In genomic region chr19:46124638-46125115, GRCh38 we compare ENCODE assay signal across 1 cellular context.
TF ChIP-seq lines count a peak whose summit lies in the region.

TSS of gene IGFL3 (minus strand) at chr19:46124688. CDS start at chr19:46124649, 39 bp downstream.

TF ChIP-seq in H1, 55 proteins besides CTCF, POLR2A, EP300 and RAD21:
- no peak for TF ChIP-seq CHD2 (IDR thresholded peaks at IDR 0.05; ENCODE audit: low read length)
- TF ChIP-seq NANOG (IDR thresholded peaks at IDR 0.05; ENCODE audit: insufficient read depth, low read depth, low read length, poor library complexity, severe bottlenecking), result no peak
- TF ChIP-seq CEBPB (IDR thresholded peaks at IDR 0.05; ENCODE audit: low read depth, low read length), result no peak
- TF ChIP-seq SAP30 (IDR thresholded peaks at IDR 0.05; ENCODE audit: insufficient read depth, insufficient replicate concordance, low read length), result no peak
- no peak for TF ChIP-seq CHD1 (IDR thresholded peaks at IDR 0.05; ENCODE audit: low read depth, low read length)
- TF ChIP-seq POLR2AphosphoS5 (IDR thresholded peaks at IDR 0.05; ENCODE audit: low read depth, low read length), result no peak
- no peak for TF ChIP-seq EZH2 (IDR thresholded peaks at IDR 0.05; ENCODE audit: low read depth, low read length, severe bottlenecking)
- TF ChIP-seq TAF1 (IDR thresholded peaks at IDR 0.05; ENCODE audit: low read depth, low read length), result no peak
- TF ChIP-seq POU5F1 (IDR thresholded peaks at IDR 0.05; ENCODE audit: low read depth, low read length), result no peak
- no peak for TF ChIP-seq GTF2F1 (IDR thresholded peaks at IDR 0.05; ENCODE audit: borderline replicate concordance, low read depth, low read length)
- TF ChIP-seq, protein P1, sequence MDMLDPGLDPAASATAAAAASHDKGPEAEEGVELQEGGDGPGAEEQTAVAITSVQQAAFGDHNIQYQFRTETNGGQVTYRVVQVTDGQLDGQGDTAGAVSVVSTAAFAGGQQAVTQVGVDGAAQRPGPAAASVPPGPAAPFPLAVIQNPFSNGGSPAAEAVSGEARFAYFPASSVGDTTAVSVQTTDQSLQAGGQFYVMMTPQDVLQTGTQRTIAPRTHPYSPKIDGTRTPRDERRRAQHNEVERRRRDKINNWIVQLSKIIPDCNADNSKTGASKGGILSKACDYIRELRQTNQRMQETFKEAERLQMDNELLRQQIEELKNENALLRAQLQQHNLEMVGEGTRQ (IDR thresholded peaks at IDR 0.05; ENCODE audit: low read length), result no peak
- TF ChIP-seq SRF (IDR thresholded peaks at IDR 0.05; ENCODE audit: low read depth, low read length), result no peak
